ENCODE assay signal across 25 cellular contexts in genomic region chr1:31433396-31433930, GRCh38. TPM values are rescaled to one million over a fixed set of nuclear protein-coding genes. Genes with fewer than 3 reads are reported as not detected.
"Had no signal": no experiment of that assay in that cellular context is flagged by ENCODE, and none has a peak within 500 bp of the region (broad histone marks: within the 10 kb centered on the region; RNA-seq: fewer than 3 reads in every experiment).

No MANE protein-coding gene starts in this region.

- H3K27ac Mint-ChIP-seq: activated CD4-positive, alpha-beta T cell treated with anti-CD3 and anti-CD28 coated beads, Interleukin-2, amount 10 ng/mL, durations not matched to agents 24 days and 14 days; activated CD8-positive, alpha-beta T cell treated with anti-CD3 and anti-CD28 coated beads for 36 hours; activated naive CD4-positive, alpha-beta T cell treated with anti-CD3 and anti-CD28 coated beads, Interleukin-2, amount 10 ng/mL, durations not matched to agents 7 days and 5 days; activated T-cell treated with anti-CD3 and anti-CD28 coated beads, Interleukin-2, amount 50 U/mL, for 72 hours; effector memory CD8-positive, alpha-beta T cell; natural killer cell; T-helper 2 cell treated with Interferon-gamma antibody and Interleukin-4, amounts not matched to agents 5 μg/mL and 100 μg/mL, for 36 hours had no signal

- H3K9me3 ChIP-seq: colonic mucosa, esophagus squamous epithelium, gastrocnemius medialis, neutrophil, ovary, psoas muscle, right atrium auricular region, transverse colon, vagina had no signal

- H3K4me1 ChIP-seq: colonic mucosa, gastrocnemius medialis, psoas muscle, right atrium auricular region, transverse colon, vagina had no signal

- H3K27me3 Mint-ChIP-seq: activated CD4-positive, alpha-beta T cell treated with anti-CD3 and anti-CD28 coated beads, Interleukin-2, amount 10 ng/mL, durations not matched to agents 24 days and 14 days; activated CD8-positive, alpha-beta T cell treated with anti-CD3 and anti-CD28 coated beads for 36 hours had no signal

- H3K27me3 ChIP-seq: colonic mucosa, dorsolateral prefrontal cortex, gastrocnemius medialis, neutrophil, ovary, right atrium auricular region, transverse colon, vagina had no signal

- H3K4me1 Mint-ChIP-seq: activated CD4-positive, alpha-beta T cell treated with anti-CD3 and anti-CD28 coated beads, Interleukin-2, amount 10 ng/mL, durations not matched to agents 24 days and 14 days; activated naive CD4-positive, alpha-beta T cell treated with anti-CD3 and anti-CD28 coated beads, Interleukin-2, amount 10 ng/mL, durations not matched to agents 7 days and 5 days; natural killer cell had no signal

- H3K36me3 Mint-ChIP-seq: activated naive CD4-positive, alpha-beta T cell treated with anti-CD3 and anti-CD28 coated beads, Interleukin-2, amount 10 ng/mL, durations not matched to agents 7 days and 5 days; natural killer cell had no signal

- H3K4me3 ChIP-seq: colonic mucosa, esophagus squamous epithelium, gastrocnemius medialis, ovary, psoas muscle, right atrium auricular region, skin epidermis, transverse colon, vagina had no signal

- H3K27ac ChIP-seq: colonic mucosa, dorsolateral prefrontal cortex, esophagus squamous epithelium, gastrocnemius medialis, neutrophil, ovary, psoas muscle, right atrium auricular region, skin epidermis, transverse colon, vagina, VCaP had no signal

- H3K4me3 Mint-ChIP-seq: activated CD4-positive, alpha-beta T cell treated with anti-CD3 and anti-CD28 coated beads, Interleukin-2, amount 10 ng/mL, durations not matched to agents 24 days and 14 days; activated CD8-positive, alpha-beta T cell treated with anti-CD3 and anti-CD28 coated beads for 36 hours; activated naive CD4-positive, alpha-beta T cell treated with anti-CD3 and anti-CD28 coated beads, Interleukin-2, amount 10 ng/mL, durations not matched to agents 7 days and 5 days; activated T-cell treated with anti-CD3 and anti-CD28 coated beads, Interleukin-2, amount 50 U/mL, for 72 hours; effector memory CD8-positive, alpha-beta T cell; natural killer cell; T-helper 2 cell treated with Interferon-gamma antibody and Interleukin-4, amounts not matched to agents 5 μg/mL and 100 μg/mL, for 36 hours had no signal

- ATAC-seq: activated CD4-positive, CD25-positive, alpha-beta regulatory T cell treated with anti-CD3 and anti-CD28 coated beads, Interleukin-2, amount 50 U/mL, for 24 hours; activated CD8-positive, alpha-beta T cell treated with anti-CD3 and anti-CD28 coated beads for 36 hours; effector memory CD8-positive, alpha-beta T cell; left ventricle myocardium superior; natural killer cell had no signal

- H3K9me3 Mint-ChIP-seq: activated CD4-positive, alpha-beta T cell treated with anti-CD3 and anti-CD28 coated beads, Interleukin-2, amount 10 ng/mL, durations not matched to agents 24 days and 14 days; activated CD8-positive, alpha-beta T cell treated with anti-CD3 and anti-CD28 coated beads for 36 hours; activated naive CD4-positive, alpha-beta T cell treated with anti-CD3 and anti-CD28 coated beads, Interleukin-2, amount 10 ng/mL, durations not matched to agents 7 days and 5 days; activated T-cell treated with anti-CD3 and anti-CD28 coated beads, Interleukin-2, amount 50 U/mL, for 72 hours; effector memory CD8-positive, alpha-beta T cell; natural killer cell; T-helper 2 cell treated with Interferon-gamma antibody and Interleukin-4, amounts not matched to agents 5 μg/mL and 100 μg/mL, for 36 hours had no signal

- H3K36me3 ChIP-seq: colonic mucosa, gastrocnemius medialis, neutrophil, ovary, right atrium auricular region, transverse colon, vagina had no signal

- DNase-seq: activated CD4-positive, alpha-beta T cell treated with anti-CD3 and anti-CD28 coated beads, Interleukin-2, amount 10 ng/mL, durations not matched to agents 24 days and 14 days; activated CD8-positive, alpha-beta T cell treated with anti-CD3 and anti-CD28 coated beads for 36 hours; activated effector memory CD4-positive, alpha-beta T cell treated with Interleukin-2 at 50 U/mL for 16 hours; activated naive CD4-positive, alpha-beta T cell treated with anti-CD3 and anti-CD28 coated beads, Interleukin-2, amount 10 ng/mL, durations not matched to agents 7 days and 5 days; activated T-cell treated with anti-CD3 and anti-CD28 coated beads, Interleukin-2, amount 50 U/mL, for 72 hours; colonic mucosa; effector memory CD8-positive, alpha-beta T cell; esophagus squamous epithelium; gastrocnemius medialis; hippocampal formation; midbrain; natural killer cell; ovary; psoas muscle; stimulated activated CD4-positive, alpha-beta T cell treated with anti-CD3 and anti-CD28 coated beads, Interleukin-1b, Interleukin-23, amount 100 ng/mL, for 48 hours; transverse colon had no signal

RNA-seq across cellular contexts. Expression of gene SERINC2, which starts 20.4 kb away (rescaled TPM):
- total RNA-seq: activated CD4-positive, alpha-beta T cell treated with anti-CD3 and anti-CD28 coated beads, Interleukin-2, amount 10 ng/mL, durations not matched to agents 24 days and 14 days had no signal
